1 cellular context compared by ENCODE assay signal in the genomic region with DNA sequence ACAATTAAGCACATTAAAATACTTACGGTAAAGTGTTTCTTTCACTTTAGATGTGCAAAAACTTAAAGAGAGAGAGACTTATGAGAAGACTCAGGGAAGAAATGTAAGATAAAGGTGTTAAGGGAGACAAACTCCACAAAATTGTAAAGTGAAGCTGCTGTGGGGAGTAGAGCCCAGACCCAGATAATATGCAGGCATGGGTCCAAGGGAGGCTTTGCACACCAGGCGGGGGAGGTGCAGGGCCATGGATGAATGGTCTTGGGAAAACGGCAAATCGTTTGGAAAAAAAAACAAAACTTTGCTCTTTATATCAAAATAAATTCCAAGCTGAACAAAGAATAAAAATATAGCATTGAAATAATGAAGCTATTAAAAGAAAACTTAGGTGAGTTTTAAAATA.
TF ChIP-seq lines count a peak whose summit lies in the region.

No MANE protein-coding gene starts in this region.

TF ChIP-seq in SK-N-SH treated with all-trans-retinoic acid at 6 μM for 48 hours, 23 proteins besides CTCF, POLR2A, EP300 and RAD21 (continued from another document):
- TF ChIP-seq, protein P1, sequence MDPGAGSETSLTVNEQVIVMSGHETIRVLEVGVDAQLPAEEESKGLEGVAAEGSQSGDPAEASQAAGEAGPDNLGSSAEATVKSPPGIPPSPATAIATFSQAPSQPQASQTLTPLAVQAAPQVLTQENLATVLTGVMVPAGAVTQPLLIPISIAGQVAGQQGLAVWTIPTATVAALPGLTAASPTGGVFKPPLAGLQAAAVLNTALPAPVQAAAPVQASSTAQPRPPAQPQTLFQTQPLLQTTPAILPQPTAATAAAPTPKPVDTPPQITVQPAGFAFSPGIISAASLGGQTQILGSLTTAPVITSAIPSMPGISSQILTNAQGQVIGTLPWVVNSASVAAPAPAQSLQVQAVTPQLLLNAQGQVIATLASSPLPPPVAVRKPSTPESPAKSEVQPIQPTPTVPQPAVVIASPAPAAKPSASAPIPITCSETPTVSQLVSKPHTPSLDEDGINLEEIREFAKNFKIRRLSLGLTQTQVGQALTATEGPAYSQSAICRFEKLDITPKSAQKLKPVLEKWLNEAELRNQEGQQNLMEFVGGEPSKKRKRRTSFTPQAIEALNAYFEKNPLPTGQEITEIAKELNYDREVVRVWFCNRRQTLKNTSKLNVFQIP (CRISPR knock-in tag; IDR thresholded peaks at IDR 0.05; ENCODE audit: borderline replicate concordance, low read depth) = no peak
- TF ChIP-seq ISL1 (CRISPR knock-in tag; IDR thresholded peaks at IDR 0.05) (no peak), OSR1 (CRISPR knock-in tag; IDR thresholded peaks at IDR 0.05) (no peak), ZNF565 (CRISPR knock-in tag; conservative IDR thresholded peaks at IDR 0.05; ENCODE audit: low read depth) (no peak), ZFP30 (CRISPR knock-in tag; IDR thresholded peaks at IDR 0.05) (no peak), ZNF70 (CRISPR knock-in tag; IDR thresholded peaks at IDR 0.05) (no peak), RARB (CRISPR knock-in tag; IDR thresholded peaks at IDR 0.05) (no peak), GLIS3 (CRISPR knock-in tag; IDR thresholded peaks at IDR 0.05) (no peak), PPARA (CRISPR knock-in tag; IDR thresholded peaks at IDR 0.05; ENCODE audit: borderline replicate concordance) (no peak), BACH2 (CRISPR knock-in tag; IDR thresholded peaks at IDR 0.05; ENCODE audit: borderline replicate concordance) (no peak)
- TF ChIP-seq, protein P2, sequence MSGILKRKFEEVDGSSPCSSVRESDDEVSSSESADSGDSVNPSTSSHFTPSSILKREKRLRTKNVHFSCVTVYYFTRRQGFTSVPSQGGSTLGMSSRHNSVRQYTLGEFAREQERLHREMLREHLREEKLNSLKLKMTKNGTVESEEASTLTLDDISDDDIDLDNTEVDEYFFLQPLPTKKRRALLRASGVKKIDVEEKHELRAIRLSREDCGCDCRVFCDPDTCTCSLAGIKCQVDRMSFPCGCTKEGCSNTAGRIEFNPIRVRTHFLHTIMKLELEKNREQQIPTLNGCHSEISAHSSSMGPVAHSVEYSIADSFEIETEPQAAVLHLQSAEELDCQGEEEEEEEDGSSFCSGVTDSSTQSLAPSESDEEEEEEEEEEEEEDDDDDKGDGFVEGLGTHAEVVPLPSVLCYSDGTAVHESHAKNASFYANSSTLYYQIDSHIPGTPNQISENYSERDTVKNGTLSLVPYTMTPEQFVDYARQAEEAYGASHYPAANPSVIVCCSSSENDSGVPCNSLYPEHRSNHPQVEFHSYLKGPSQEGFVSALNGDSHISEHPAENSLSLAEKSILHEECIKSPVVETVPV (CRISPR knock-in tag; IDR thresholded peaks at IDR 0.05) = no peak
- TF ChIP-seq, protein P3, sequence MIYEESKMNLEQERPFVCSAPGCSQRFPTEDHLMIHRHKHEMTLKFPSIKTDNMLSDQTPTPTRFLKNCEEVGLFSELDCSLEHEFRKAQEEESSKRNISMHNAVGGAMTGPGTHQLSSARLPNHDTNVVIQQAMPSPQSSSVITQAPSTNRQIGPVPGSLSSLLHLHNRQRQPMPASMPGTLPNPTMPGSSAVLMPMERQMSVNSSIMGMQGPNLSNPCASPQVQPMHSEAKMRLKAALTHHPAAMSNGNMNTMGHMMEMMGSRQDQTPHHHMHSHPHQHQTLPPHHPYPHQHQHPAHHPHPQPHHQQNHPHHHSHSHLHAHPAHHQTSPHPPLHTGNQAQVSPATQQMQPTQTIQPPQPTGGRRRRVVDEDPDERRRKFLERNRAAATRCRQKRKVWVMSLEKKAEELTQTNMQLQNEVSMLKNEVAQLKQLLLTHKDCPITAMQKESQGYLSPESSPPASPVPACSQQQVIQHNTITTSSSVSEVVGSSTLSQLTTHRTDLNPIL (CRISPR knock-in tag; IDR thresholded peaks at IDR 0.05; ENCODE audit: low read depth) = no peak
